Comparison of ENCODE assay signal across 17 cellular contexts in the genomic region with DNA sequence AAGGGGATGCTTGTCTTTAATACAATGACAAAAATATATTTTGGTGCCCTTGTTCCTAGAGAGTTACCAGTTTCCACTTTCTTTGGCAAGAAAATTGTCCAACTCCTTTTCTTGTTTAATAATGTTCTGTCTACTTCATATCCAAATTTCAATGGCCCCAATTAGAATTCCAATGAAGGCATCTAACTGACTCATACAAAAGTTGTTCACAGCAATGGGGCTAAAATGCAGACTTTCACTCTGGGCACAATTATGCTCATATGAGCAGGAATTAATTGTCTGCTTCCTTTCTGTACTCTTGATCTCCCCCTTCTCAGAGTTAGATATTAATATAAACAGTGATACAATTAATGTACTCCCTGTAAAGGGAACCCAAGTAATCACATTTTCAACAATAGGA. TPM values are rescaled to one million over a fixed set of nuclear protein-coding genes. Genes with fewer than 3 reads are reported as not detected.
DNase-seq lines count a peak whose midpoint lies in the region; ATAC-seq and TF ChIP-seq lines count a peak whose summit lies in the region.
"Had no signal": no experiment of that assay in that cellular context is flagged by ENCODE, and none has a peak within 500 bp of the region (broad histone marks: within the 10 kb centered on the region; RNA-seq: fewer than 3 reads in every experiment).

No MANE protein-coding gene starts in this region.

- ATAC-seq in HG02981 (IDR thresholded peaks at IDR 0.05; ENCODE audit: unreplicated experiment) (no peak), GM18867 (IDR thresholded peaks at IDR 0.05; ENCODE audit: unreplicated experiment) (no peak)
- ATAC-seq: activated CD8-positive, alpha-beta T cell treated with anti-CD3 and anti-CD28 coated beads, Interleukin-2, amount 10 ng/mL, durations not matched to agents 7 days and 5 days had no signal

- TF ChIP-seq CTCF in VCaP (conservative IDR thresholded peaks at IDR 0.05): no peak
- TF ChIP-seq CTCF in BE2C (IDR thresholded peaks at IDR 0.05; ENCODE audit: low read depth, low read length): no peak

- no peak overlapping the region for H3K4me2 ChIP-seq in skeletal muscle satellite cell (ENCODE audit: low read length)
- H3K4me2 ChIP-seq: neural progenitor cell had no signal

- H3K9ac ChIP-seq in skeletal muscle satellite cell (ENCODE audit: low read depth, low read length): peak overlapping the region; percentile 5
- H3K9ac ChIP-seq: neural progenitor cell had no signal

- H3K9me3 ChIP-seq in skeletal muscle satellite cell (replicated peaks; ENCODE audit: low read length): no peaks in the 10 kb centered on the region
- no peaks in the 10 kb centered on the region for H3K9me3 ChIP-seq in BE2C

- H3K36me3 ChIP-seq in skeletal muscle satellite cell (ENCODE audit: insufficient read depth, low read length) (no peaks in the 10 kb centered on the region), BE2C (no peaks in the 10 kb centered on the region)
- H3K36me3 ChIP-seq: neural progenitor cell had no signal

- no peak overlapping the region for H3K4me3 ChIP-seq in skeletal muscle satellite cell (ENCODE audit: low read length)
- no peak overlapping the region for H3K4me3 ChIP-seq in BE2C (ENCODE audit: low read depth, low read length)
- H3K4me3 ChIP-seq: neural progenitor cell had no signal

- H3K27ac ChIP-seq in VCaP: peak overlapping the region; percentile 81
- H3K27ac ChIP-seq: neural progenitor cell had no signal

- H3K27me3 ChIP-seq in skeletal muscle satellite cell (ENCODE audit: control insufficient read depth, insufficient read depth, low read length) (no peaks in the 10 kb centered on the region), BE2C (no peaks in the 10 kb centered on the region)
- H3K27me3 ChIP-seq: neural progenitor cell had no signal

- H3K4me1 ChIP-seq in skeletal muscle satellite cell (ENCODE audit: control insufficient read depth, insufficient read depth, low read length) (peaks cover 18% of the 10 kb centered on the region), BE2C (no peaks in the 10 kb centered on the region)

- DNase-seq in EH (ENCODE audit: low read depth): peak; percentile 50
- peak; percentile 8 for DNase-seq in iris pigment epithelial cell (ENCODE audit: low read depth)
- DNase-seq in BE2C: no peak
- no peak for DNase-seq in NCI-H1436 (lab: John Stamatoyannopoulos, UW)
- DNase-seq: activated CD8-positive, alpha-beta T cell treated with anti-CD3 and anti-CD28 coated beads, Interleukin-2, amount 10 ng/mL, durations not matched to agents 7 days and 5 days; activated effector memory CD4-positive, alpha-beta T cell treated with Interleukin-2 at 50 U/mL for 16 hours; C1 segment of cervical spinal cord; DMS79 treated with DMSO at 0.1 percent for 48 hours; endodermal cell; left cardiac atrium; MV-4-11; SHP77 had no signal

RNA-seq across cellular contexts. Expression of a gene that starts 42.1 kb away (rescaled TPM):
- total RNA-seq in skeletal muscle satellite cell (2012; rRNA removed): 36.5 and 53.5 TPM in 2 replicates
- 95.9 TPM for polyA plus RNA-seq in BE2C (2012; ENCODE audit: insufficient read depth, insufficient read length, low read depth)

Comparison
In these comparisons a context has a peak if more than half of its experiments do, and no peak if none do; other contexts are left out.
1. DNase-seq: peak in EH (single experiment) and iris pigment epithelial cell (single experiment); none in BE2C (single experiment) and NCI-H1436 (single experiment).